Comparison of ENCODE assay signal across 9 cellular contexts in genomic region chr12:95117178-95117599, GRCh38. TPM values are rescaled to one million over a fixed set of nuclear protein-coding genes. Genes with fewer than 3 reads are reported as not detected.
A peak's percentile ranks its signal among the peaks of the same experiment; 100 is the strongest.
DNase-seq lines count a peak whose midpoint lies in the region; ATAC-seq, FAIRE-seq and TF ChIP-seq lines count a peak whose summit lies in the region.
"Had no signal": no experiment of that assay in that cellular context is flagged by ENCODE, and none has a peak within 500 bp of the region (broad histone marks: within the 10 kb centered on the region; RNA-seq: fewer than 3 reads in every experiment).

No MANE protein-coding gene starts in this region.

- H3K36me3 ChIP-seq in upper lobe of left lung, result peaks cover 0 to 12% (median 3%) of the 10 kb centered on the region in 4 donors

- intact Hi-C loops in activated T-helper 1 cell treated with anti-CD3 and anti-CD28 coated beads, Interleukin-12 subunit alpha, Interleukin-12 subunit beta, Interleukin-2, Interleukin-4 antibody, amounts not matched to agents 30 ng/mL and 10 ng/mL and 1 ng/mL, durations not matched to agents 14 hours and 24 hours and 36 hours (cut with micrococcal nuclease), result loop anchor here (1.0 to 2.0 kb wide), 5 partner anchors 100 to 1400 kb away; partner anchors contain the start of genes FGD6, METAP2 and VEZT

- 39 to 55% methylated on average over 2 of the region's 2 CpGs for WGBS in upper lobe of left lung, 2 donors

- H3K4me3 Mint-ChIP-seq in activated T-helper 1 cell treated with anti-CD3 and anti-CD28 coated beads, Interleukin-12 subunit alpha, Interleukin-12 subunit beta, Interleukin-2, Interleukin-4 antibody, amounts not matched to agents 30 ng/mL and 10 ng/mL and 1 ng/mL, durations not matched to agents 14 hours and 24 hours and 36 hours, result no peak overlapping the region
- H3K4me3 Mint-ChIP-seq: activated naive CD8-positive, alpha-beta T cell had no signal

- H3K4me1 Mint-ChIP-seq in activated T-helper 1 cell treated with anti-CD3 and anti-CD28 coated beads, Interleukin-12 subunit alpha, Interleukin-12 subunit beta, Interleukin-2, Interleukin-4 antibody, amounts not matched to agents 30 ng/mL and 10 ng/mL and 1 ng/mL, durations not matched to agents 14 hours and 24 hours and 36 hours (ENCODE audit: low read depth), result no peaks in the 10 kb centered on the region

- H3K4me3 ChIP-seq in fibroblast of the aortic adventitia (ENCODE audit: low read depth, low read length), result no peak overlapping the region
- H3K4me3 ChIP-seq in upper lobe of left lung, result no peak overlapping the region

- no peaks in the 10 kb centered on the region for H3K9me3 ChIP-seq in upper lobe of left lung

- no peaks in the 10 kb centered on the region for H3K27me3 Mint-ChIP-seq in activated T-helper 1 cell treated with anti-CD3 and anti-CD28 coated beads, Interleukin-12 subunit alpha, Interleukin-12 subunit beta, Interleukin-2, Interleukin-4 antibody, amounts not matched to agents 30 ng/mL and 10 ng/mL and 1 ng/mL, durations not matched to agents 14 hours and 24 hours and 36 hours (ENCODE audit: insufficient read depth)
- H3K27me3 Mint-ChIP-seq: activated naive CD8-positive, alpha-beta T cell had no signal

- peak; percentile 4 for DNase-seq in DMS 273 treated with DMSO at 0.1 percent for 48 hours (lab: John Stamatoyannopoulos, UW)
- DNase-seq in KG1 (lab: John Stamatoyannopoulos, UW), result peak; percentile 22
- peak; percentile 62 for DNase-seq in RCC 7860 (ENCODE audit: low spot score)
- peak; percentile 26 for DNase-seq in activated T-helper 1 cell treated with anti-CD3 and anti-CD28 coated beads, Interleukin-12 subunit alpha, Interleukin-12 subunit beta, Interleukin-2, Interleukin-4 antibody, amounts not matched to agents 30 ng/mL and 10 ng/mL and 1 ng/mL, durations not matched to agents 14 hours and 24 hours and 36 hours (ENCODE audit: low spot score)
- DNase-seq in fibroblast of the aortic adventitia (ENCODE audit: low read depth), result peak; percentile 87
- peak; percentile 5 for DNase-seq in occipital lobe (lab: John Stamatoyannopoulos, UW)
- DNase-seq in upper lobe of left lung, result peak in 1 of 2 donors; percentile 67

- no peaks in the 10 kb centered on the region for H3K9me3 Mint-ChIP-seq in activated T-helper 1 cell treated with anti-CD3 and anti-CD28 coated beads, Interleukin-12 subunit alpha, Interleukin-12 subunit beta, Interleukin-2, Interleukin-4 antibody, amounts not matched to agents 30 ng/mL and 10 ng/mL and 1 ng/mL, durations not matched to agents 14 hours and 24 hours and 36 hours

- H3K4me1 ChIP-seq in upper lobe of left lung, result peaks cover 17 to 25% (median 24%) of the 10 kb centered on the region in 4 donors

- no peak for TF ChIP-seq POLR2A in upper lobe of left lung (IDR thresholded peaks at IDR 0.05)

- peak; percentile 80 for FAIRE-seq in RCC 7860 (lab: Jason Lieb, UNC)

- no peaks in the 10 kb centered on the region for H3K36me3 Mint-ChIP-seq in activated T-helper 1 cell treated with anti-CD3 and anti-CD28 coated beads, Interleukin-12 subunit alpha, Interleukin-12 subunit beta, Interleukin-2, Interleukin-4 antibody, amounts not matched to agents 30 ng/mL and 10 ng/mL and 1 ng/mL, durations not matched to agents 14 hours and 24 hours and 36 hours (ENCODE audit: low read depth)
- H3K36me3 Mint-ChIP-seq: activated naive CD8-positive, alpha-beta T cell had no signal

- peak; percentile 78 for ATAC-seq in GM21447 (IDR thresholded peaks at IDR 0.05; ENCODE audit: unreplicated experiment)
- ATAC-seq in upper lobe of left lung (ENCODE audit: low FRiP score in 2 of 2), result peak; percentile 77 to 89

- H3K27me3 ChIP-seq in upper lobe of left lung, result no peaks in the 10 kb centered on the region

- TF ChIP-seq EP300 in upper lobe of left lung (IDR thresholded peaks at IDR 0.05), result no peak

- peak overlapping the region in 3 of 4 donors; percentile 45 to 74 (median 71) for H3K27ac ChIP-seq in upper lobe of left lung

- TF ChIP-seq CTCF in fibroblast of the aortic adventitia (IDR thresholded peaks at IDR 0.05; ENCODE audit: insufficient read depth, low read length), result peak; percentile 48
- TF ChIP-seq CTCF in upper lobe of left lung (IDR thresholded peaks at IDR 0.05), result peak; percentile 56 to 88 (median 78)

- no peak overlapping the region for H3K27ac Mint-ChIP-seq in activated T-helper 1 cell treated with anti-CD3 and anti-CD28 coated beads, Interleukin-12 subunit alpha, Interleukin-12 subunit beta, Interleukin-2, Interleukin-4 antibody, amounts not matched to agents 30 ng/mL and 10 ng/mL and 1 ng/mL, durations not matched to agents 14 hours and 24 hours and 36 hours

RNA-seq across cellular contexts. Expression of gene NR2C1, which starts 43.8 kb away (rescaled TPM):
- 26.1 and 27.3 TPM in 2 replicates for total RNA-seq in activated T-helper 1 cell treated with anti-CD3 and anti-CD28 coated beads, Interleukin-12 subunit alpha, Interleukin-12 subunit beta, Interleukin-2, Interleukin-4 antibody, amounts not matched to agents 30 ng/mL and 10 ng/mL and 1 ng/mL, durations not matched to agents 14 hours and 24 hours and 36 hours
- total RNA-seq in fibroblast of the aortic adventitia (ENCODE audit: low replicate concordance) (15.5 and 25.4 TPM in 2 replicates), occipital lobe (42.0 TPM), upper lobe of left lung (100 to 1,000 TPM in 2 of 6 donors, 10 to 100 TPM in 4; 23.7 to 173 (median 41.8) TPM)
